In the genomic region with DNA sequence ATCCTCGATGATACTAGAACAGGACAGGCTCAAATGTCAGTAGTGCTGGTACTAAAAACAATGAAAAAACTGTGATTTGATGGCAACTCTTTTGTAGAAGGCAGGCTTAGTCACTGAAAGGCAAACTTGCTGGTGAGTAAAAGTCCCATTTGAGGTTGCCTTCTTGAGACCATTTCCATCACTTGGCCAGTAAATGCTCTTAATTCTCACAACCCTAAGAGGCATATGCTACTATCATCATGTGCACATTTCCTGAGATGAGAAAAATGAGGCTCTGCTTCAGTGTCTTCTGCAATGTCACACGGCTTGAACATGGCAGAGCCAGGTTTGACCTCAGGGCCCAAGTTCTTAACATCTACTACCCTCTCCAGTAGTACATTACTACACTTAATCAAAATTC, we compare ENCODE assay signal across 16 cellular contexts. TPM values are rescaled to one million over a fixed set of nuclear protein-coding genes. Genes with fewer than 3 reads are reported as not detected.
A peak's percentile ranks its signal among the peaks of the same experiment; 100 is the strongest.
DNase-seq lines count a peak whose midpoint lies in the region; ATAC-seq and TF ChIP-seq lines count a peak whose summit lies in the region.
"Had no signal": no experiment of that assay in that cellular context is flagged by ENCODE, and none has a peak within 500 bp of the region (broad histone marks: within the 10 kb centered on the region; RNA-seq: fewer than 3 reads in every experiment).

No MANE protein-coding gene starts in this region.

- no peaks in the 10 kb centered on the region for H3K9me3 ChIP-seq in CD8-positive, alpha-beta T cell (ENCODE audit: low read length)
- no peaks in the 10 kb centered on the region for H3K9me3 ChIP-seq in spleen
- H3K9me3 ChIP-seq: testis had no signal

- no peak overlapping the region for H3K27ac ChIP-seq in CD8-positive, alpha-beta T cell (ENCODE audit: low read depth, low read length)
- peak overlapping the region in 7 of 8 donors; percentile 30 to 100 (median 63) for H3K27ac ChIP-seq in spleen
- H3K27ac ChIP-seq: VCaP had no signal

- H3K4me1 Mint-ChIP-seq in CD8-positive, alpha-beta T cell (ENCODE audit: low read depth): peaks cover 78% of the 10 kb centered on the region
- H3K4me1 Mint-ChIP-seq in brain: peaks cover 94% of the 10 kb centered on the region

- no peak for DNase-seq in CD8-positive, alpha-beta T cell
- no peak for DNase-seq in spleen
- DNase-seq in OCI-M1 (lab: John Stamatoyannopoulos, UW): no peak
- DNase-seq in NOMO-1 (lab: John Stamatoyannopoulos, UW; ENCODE audit: unreplicated experiment in 2 of 2): no peak
- DNase-seq: activated effector memory CD4-positive, alpha-beta T cell treated with anti-CD3 and anti-CD28 coated beads, Interleukin-2, amount 50 U/mL, for 16 hours; DMS79 treated with DMSO at 0.1 percent for 48 hours; naive thymus-derived CD8-positive, alpha-beta T cell; NCI-H2081; NCI-H526; retina; stimulated activated CD4-positive, alpha-beta T cell treated with anti-CD3 and anti-CD28 coated beads, Interleukin-1b, Interleukin-23, amount 100 ng/mL, for 48 hours; testis had no signal

- intact Hi-C loops in CD8-positive, alpha-beta T cell (cut with DNase I, micrococcal nuclease): loop anchor here in 1 of 2 experiments (5.0 kb wide), 1 partner anchor 45 kb away; no protein-coding TSS in a partner anchor
- intact Hi-C loops in spleen (cut with DNase I; ENCODE audit: low total_unique reads): no loop called here

- H3K36me3 ChIP-seq in CD8-positive, alpha-beta T cell (ENCODE audit: insufficient read depth, low read length): no peaks in the 10 kb centered on the region
- peaks cover 0 to 40% (median 0%) of the 10 kb centered on the region in 6 donors for H3K36me3 ChIP-seq in spleen

- no peak for TF ChIP-seq POLR2A in spleen (IDR thresholded peaks at IDR 0.05)

- H3K27me3 ChIP-seq in CD8-positive, alpha-beta T cell (ENCODE audit: insufficient read depth, low read length): no peaks in the 10 kb centered on the region
- H3K27me3 ChIP-seq in spleen (replicated peaks in 1 of 7): no peaks in the 10 kb centered on the region
- H3K27me3 ChIP-seq: testis had no signal

- no peaks in the 10 kb centered on the region for H3K9me3 Mint-ChIP-seq in CD8-positive, alpha-beta T cell
- H3K9me3 Mint-ChIP-seq in brain: no peaks in the 10 kb centered on the region
- H3K9me3 Mint-ChIP-seq: naive thymus-derived CD8-positive, alpha-beta T cell had no signal

- no peaks in the 10 kb centered on the region for H3K27me3 Mint-ChIP-seq in CD8-positive, alpha-beta T cell (ENCODE audit: low read depth)
- no peaks in the 10 kb centered on the region for H3K27me3 Mint-ChIP-seq in brain
- H3K27me3 Mint-ChIP-seq: naive thymus-derived CD8-positive, alpha-beta T cell had no signal

- no peak overlapping the region for H3K4me3 ChIP-seq in CD8-positive, alpha-beta T cell (ENCODE audit: low read depth, low read length)
- no peak overlapping the region for H3K4me3 ChIP-seq in spleen
- H3K4me3 ChIP-seq: testis had no signal

- H3K27ac Mint-ChIP-seq in CD8-positive, alpha-beta T cell: peak overlapping the region; percentile 18
- peak overlapping the region in 3 of 5 experiments; percentile 50 to 77 (median 59) for H3K27ac Mint-ChIP-seq in brain

- TF ChIP-seq CTCF in CD8-positive, alpha-beta T cell (IDR thresholded peaks at IDR 0.05): no peak
- TF ChIP-seq CTCF in brain (conservative IDR thresholded peaks at IDR 0.05) (no peak), spleen (IDR thresholded peaks at IDR 0.05 in 8 of 11, conservative IDR thresholded peaks at IDR 0.05 in 3 of 11) (no peak)

- ATAC-seq in CD8-positive, alpha-beta T cell: no peak
- ATAC-seq in GM18868 (IDR thresholded peaks at IDR 0.05; ENCODE audit: unreplicated experiment): peak; percentile 51
- ATAC-seq in HG03045 (IDR thresholded peaks at IDR 0.05; ENCODE audit: unreplicated experiment): no peak
- ATAC-seq: naive thymus-derived CD8-positive, alpha-beta T cell had no signal

- 62 to 75% (median 72%) methylated on average over 2 of the region's 2 CpGs for WGBS in spleen, 5 donors

- peaks cover 39% of the 10 kb centered on the region for H3K4me1 ChIP-seq in CD8-positive, alpha-beta T cell (ENCODE audit: insufficient read depth, low read length)
- peaks cover 51 to 100% (median 97%) of the 10 kb centered on the region in 6 donors for H3K4me1 ChIP-seq in spleen

- CTCF ChIA-PET in CD8-positive, alpha-beta T cell (lab: Charles Lee): no interaction called here

- peaks cover 34% of the 10 kb centered on the region for H3K36me3 Mint-ChIP-seq in CD8-positive, alpha-beta T cell
- peaks cover 32% of the 10 kb centered on the region for H3K36me3 Mint-ChIP-seq in brain

- POLR2A ChIA-PET in CD8-positive, alpha-beta T cell (lab: Charles Lee): interaction anchor here (0.9 to 1.0 kb wide), 2 partner anchors 10 to 37 kb away, joined by 3 to 4 read pairs; a partner anchor contains a TSS

- no peak overlapping the region for H3K4me3 Mint-ChIP-seq in CD8-positive, alpha-beta T cell
- peak overlapping the region in 1 of 5 experiments; percentile 9 for H3K4me3 Mint-ChIP-seq in brain

RNA-seq across cellular contexts. Expression of a gene that starts 9.9 kb away (rescaled TPM):
- 10 to 100 TPM; 79.4 to 82.4 TPM for total RNA-seq in CD8-positive, alpha-beta T cell
- polyA plus RNA-seq in brain (ENCODE audit: insufficient read depth, low read depth, low replicate concordance) (71.7 TPM), spleen (10 to 100 TPM; 35.1 to 56.2 (median 47.8) TPM)
- 100 to 1,000 TPM in 2 of 7 donors, 10 to 100 TPM in 5; 61.8 to 106 (median 89.4) TPM for total RNA-seq in spleen
